ENCODE assay signal across 8 cellular contexts in the genomic region with DNA sequence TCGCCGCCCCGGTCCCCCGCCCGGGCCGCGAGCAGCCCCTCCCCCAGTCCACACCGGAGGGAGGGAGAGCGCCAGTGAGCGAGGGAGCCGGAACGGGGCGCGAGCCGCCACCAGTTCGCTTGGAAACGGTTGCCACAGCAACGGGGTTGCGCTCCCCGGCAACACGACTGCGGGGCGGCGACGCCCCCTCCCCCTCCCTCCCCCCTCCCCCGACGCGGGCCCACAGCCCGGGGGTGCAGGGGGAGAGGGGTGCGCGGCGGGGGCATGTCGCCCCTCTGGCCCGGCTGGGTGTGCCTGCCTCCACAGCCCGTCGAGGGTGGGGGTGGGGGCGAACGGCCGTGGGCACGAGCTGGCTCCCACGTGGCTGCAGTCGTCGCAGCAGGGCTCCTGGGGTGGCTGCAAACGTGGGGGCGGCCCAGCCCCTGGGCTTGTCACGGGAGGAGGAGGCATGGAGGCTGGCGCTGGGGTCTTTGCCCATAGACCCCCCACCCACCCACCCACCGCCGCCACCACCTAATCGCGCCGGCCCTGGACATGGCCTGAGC. TPM values are rescaled to one million over a fixed set of nuclear protein-coding genes. Genes with fewer than 3 reads are reported as not detected.
A peak's percentile ranks its signal among the peaks of the same experiment; 100 is the strongest.
DNase-seq lines count a peak whose midpoint lies in the region; ATAC-seq, FAIRE-seq and TF ChIP-seq lines count a peak whose summit lies in the region.

No MANE protein-coding gene starts in this region.

- peaks cover 4% of the 10 kb centered on the region for H3K27me3 Mint-ChIP-seq in activated naive CD8-positive, alpha-beta T cell treated with anti-CD3 and anti-CD28 coated beads for 36 hours

- peaks cover 15% of the 10 kb centered on the region for H3K36me3 Mint-ChIP-seq in activated naive CD8-positive, alpha-beta T cell treated with anti-CD3 and anti-CD28 coated beads for 36 hours

- DNase-seq in D721Med (ENCODE audit: insufficient read length, low spot score) (peak; percentile 68), HTR-8/SVneo (ENCODE audit: insufficient read length, low spot score) (no peak), SJCRH30 (peak; percentile 70 to 72), left cardiac atrium (no peak), psoas muscle (peak in 1 of 2 donors; percentile 58), NCI-H524 treated with DMSO at 0.1 percent for 48 hours (lab: John Stamatoyannopoulos, UW) (no peak)
- peak; percentile 77 for DNase-seq in activated naive CD8-positive, alpha-beta T cell treated with anti-CD3 and anti-CD28 coated beads for 36 hours

- no peak overlapping the region for H3K27ac Mint-ChIP-seq in activated naive CD8-positive, alpha-beta T cell treated with anti-CD3 and anti-CD28 coated beads for 36 hours

- TF ChIP-seq CTCF in D721Med (IDR thresholded peaks at IDR 0.05; ENCODE audit: insufficient read depth, missing control alignments), result no peak
- TF ChIP-seq CTCF in psoas muscle (IDR thresholded peaks at IDR 0.05), result no peak

- H3K9me3 ChIP-seq in SJCRH30 (replicated peaks) (no peaks in the 10 kb centered on the region), psoas muscle (no peaks in the 10 kb centered on the region)

- H3K27me3 ChIP-seq in SJCRH30 (no peaks in the 10 kb centered on the region), psoas muscle (ENCODE audit: insufficient read depth in 3 of 3, low read length in 2 of 3) (peaks cover 0 to 38% (median 7%) of the 10 kb centered on the region in 3 donors)

- peak; percentile 35 for ATAC-seq in GM21381 (IDR thresholded peaks at IDR 0.05; ENCODE audit: unreplicated experiment)
- peak; percentile 7 to 33 for ATAC-seq in left cardiac atrium
- ATAC-seq in psoas muscle, result peak; percentile 1 to 8 (median 4)

- intact Hi-C loops in left cardiac atrium (cut with DNase I), result no loop called here
- intact Hi-C loops in psoas muscle (cut with DNase I), result no loop called here

- FAIRE-seq in D721Med (lab: Jason Lieb, UNC) (no peak), HTR-8/SVneo (lab: Jason Lieb, UNC) (peak; percentile 80)

- H3K9me3 Mint-ChIP-seq in activated naive CD8-positive, alpha-beta T cell treated with anti-CD3 and anti-CD28 coated beads for 36 hours, result no peaks in the 10 kb centered on the region

- H3K4me3 Mint-ChIP-seq in activated naive CD8-positive, alpha-beta T cell treated with anti-CD3 and anti-CD28 coated beads for 36 hours, result peak overlapping the region; percentile 48

- H3K36me3 ChIP-seq in SJCRH30, result peaks cover 11% of the 10 kb centered on the region; the same call in 1 of the 2 replicates
- peaks cover 0 to 5% of the 10 kb centered on the region in 2 donors for H3K36me3 ChIP-seq in psoas muscle (ENCODE audit: insufficient read depth in 1 of 2, low read depth in 1 of 2)

- WGBS in psoas muscle, 3 donors, result 0 to 1% (median 0%) methylated on average over 3 to 47 of the region's 52 CpGs

- H3K4me1 Mint-ChIP-seq in activated naive CD8-positive, alpha-beta T cell treated with anti-CD3 and anti-CD28 coated beads for 36 hours, result peaks cover 42% of the 10 kb centered on the region

- H3K4me3 ChIP-seq in SJCRH30 (peak overlapping the region; percentile 76), psoas muscle (peak overlapping the region; percentile 74)

- H3K27ac ChIP-seq in SJCRH30, result peak overlapping the region; percentile 75
- no peak overlapping the region for H3K27ac ChIP-seq in psoas muscle

- H3K4me1 ChIP-seq in SJCRH30, result peaks cover 12% of the 10 kb centered on the region
- peaks cover 13% of the 10 kb centered on the region for H3K4me1 ChIP-seq in psoas muscle

RNA-seq across cellular contexts. Expression of a gene that starts 0.5 kb away (rescaled TPM):
- 6.4 TPM in 2 replicates for total RNA-seq in SJCRH30 (2014; rRNA removed; shearing (Covaris generic))
- total RNA-seq in activated naive CD8-positive, alpha-beta T cell treated with anti-CD3 and anti-CD28 coated beads for 36 hours, result 10 to 100 TPM; 21.5 to 21.8 TPM
- total RNA-seq in left cardiac atrium (1 to 10 TPM in 1 of 2 donors, under 1 TPM in 1; 0.59 to 1.6 TPM), psoas muscle (1 to 10 TPM in 3 of 4 donors, under 1 TPM in 1; 0.88 to 2.6 (median 1.8) TPM)
- 1 to 10 TPM in 1 of 3 donors, under 1 TPM in 2; 0.39 to 3.8 (median 0.48) TPM for polyA plus RNA-seq in psoas muscle

RNA-seq across cellular contexts. Expression of a gene that starts 20.7 kb away (rescaled TPM):
- 45.1 and 48.4 TPM in 2 replicates for total RNA-seq in SJCRH30 (2014; rRNA removed; shearing (Covaris generic))
- total RNA-seq in activated naive CD8-positive, alpha-beta T cell treated with anti-CD3 and anti-CD28 coated beads for 36 hours, result 100 to 1,000 TPM; 113 to 115 TPM
- 10 to 100 TPM; 14.6 to 20.1 TPM for total RNA-seq in left cardiac atrium
- 10 to 100 TPM; 15.8 to 22.6 (median 19.1) TPM for total RNA-seq in psoas muscle
- 10 to 100 TPM; 12.3 to 14.6 (median 13.2) TPM for polyA plus RNA-seq in psoas muscle

RNA-seq across cellular contexts. Expression of a gene that starts 26.3 kb away (rescaled TPM):
- total RNA-seq in SJCRH30 (2014; rRNA removed; shearing (Covaris generic)), result 239 and 265 TPM in 2 replicates
- total RNA-seq in activated naive CD8-positive, alpha-beta T cell treated with anti-CD3 and anti-CD28 coated beads for 36 hours, result 100 to 1,000 TPM; 100 to 106 TPM
- total RNA-seq in left cardiac atrium (10 to 100 TPM; 30.2 to 55.1 TPM), psoas muscle (10 to 100 TPM; 17.7 to 28.4 (median 24.3) TPM)
- polyA plus RNA-seq in psoas muscle, result 10 to 100 TPM in 2 of 3 donors, 1 to 10 TPM in 1; 8.1 to 20.8 (median 20.1) TPM

RNA-seq across cellular contexts. Expression of a gene that starts 37.8 kb away (rescaled TPM):
- total RNA-seq in SJCRH30 (2014; rRNA removed; shearing (Covaris generic)), result 5.9 and 6.5 TPM in 2 replicates
- 1 to 10 TPM; 5.6 TPM for total RNA-seq in activated naive CD8-positive, alpha-beta T cell treated with anti-CD3 and anti-CD28 coated beads for 36 hours
- total RNA-seq in left cardiac atrium, result under 1 TPM; 0.27 to 0.39 TPM
- total RNA-seq in psoas muscle, result under 1 TPM in 1 of 4 donors, not detected in 3; 0.40 TPM
- under 1 TPM; 0.06 to 0.81 (median 0.09) TPM for polyA plus RNA-seq in psoas muscle

RNA-seq across cellular contexts. Expression of a gene that starts 46.7 kb away (rescaled TPM):
- not detected in 2 replicates for total RNA-seq in SJCRH30 (2014; rRNA removed; shearing (Covaris generic))
- not detected for total RNA-seq in activated naive CD8-positive, alpha-beta T cell treated with anti-CD3 and anti-CD28 coated beads for 36 hours
- total RNA-seq in left cardiac atrium, result not detected
- total RNA-seq in psoas muscle, result not detected
- polyA plus RNA-seq in psoas muscle, result not detected

Comparison
In these comparisons a context has a peak if more than half of its experiments do, and no peak if none do; other contexts are left out.
1. DNase-seq: peak in D721Med (single experiment), SJCRH30 (2 of 2) and activated naive CD8-positive, alpha-beta T cell treated with anti-CD3 and anti-CD28 coated beads for 36 hours (single experiment); none in HTR-8/SVneo (single experiment), left cardiac atrium (single experiment) and NCI-H524 treated with DMSO at 0.1 percent for 48 hours (single experiment).
2. Peak in every context shown above with its lines, with median percentiles within 50 percentile points of each other: ATAC-seq.